Comparison of ENCODE assay signal across 1 cellular context in the genomic region with DNA sequence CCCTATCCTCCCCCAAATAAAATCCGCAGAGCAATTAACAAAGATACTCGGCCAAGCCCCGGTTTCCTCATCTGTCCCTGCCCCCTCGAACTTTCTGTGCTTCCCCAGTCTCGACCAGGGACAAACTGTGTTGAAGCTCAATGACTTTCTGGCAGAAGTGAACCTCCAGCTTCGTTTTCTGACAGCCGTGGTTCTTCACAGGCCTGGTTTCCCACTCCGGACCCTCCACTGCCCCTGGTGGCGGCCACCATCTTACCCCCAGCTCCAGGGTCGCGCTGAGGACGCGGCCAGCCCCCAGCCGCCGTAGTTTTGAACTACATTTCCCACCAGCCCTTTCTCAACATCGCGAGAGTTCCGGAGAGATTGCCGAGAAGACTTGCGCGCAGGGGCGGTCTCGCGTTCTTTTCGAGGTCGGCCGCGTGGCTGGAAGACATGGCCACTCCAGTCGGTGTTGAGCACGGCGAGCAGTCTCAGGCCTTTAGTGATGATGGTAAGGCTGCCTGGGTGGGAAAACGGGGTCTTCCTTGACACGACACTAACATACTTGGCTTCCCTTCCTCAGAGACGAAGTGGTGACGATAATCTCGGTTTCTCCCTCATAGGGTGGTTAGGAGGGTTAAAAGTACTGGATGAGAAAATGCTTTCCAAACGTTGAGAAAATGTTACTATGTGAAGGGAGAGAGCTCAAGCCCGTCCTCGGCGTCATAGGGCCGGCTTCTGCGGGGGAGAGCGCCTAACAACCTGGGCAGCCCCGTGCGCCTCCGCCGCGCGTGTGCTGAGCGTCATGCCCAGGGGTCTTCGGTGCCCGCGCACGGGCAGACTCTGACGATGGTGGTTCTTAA.
TF ChIP-seq lines count a peak whose summit lies in the region.

No MANE protein-coding gene starts in this region.

TF ChIP-seq in WTC11, 78 proteins besides CTCF, POLR2A, EP300 and RAD21 (continued from another document):
- TF ChIP-seq, protein P1, sequence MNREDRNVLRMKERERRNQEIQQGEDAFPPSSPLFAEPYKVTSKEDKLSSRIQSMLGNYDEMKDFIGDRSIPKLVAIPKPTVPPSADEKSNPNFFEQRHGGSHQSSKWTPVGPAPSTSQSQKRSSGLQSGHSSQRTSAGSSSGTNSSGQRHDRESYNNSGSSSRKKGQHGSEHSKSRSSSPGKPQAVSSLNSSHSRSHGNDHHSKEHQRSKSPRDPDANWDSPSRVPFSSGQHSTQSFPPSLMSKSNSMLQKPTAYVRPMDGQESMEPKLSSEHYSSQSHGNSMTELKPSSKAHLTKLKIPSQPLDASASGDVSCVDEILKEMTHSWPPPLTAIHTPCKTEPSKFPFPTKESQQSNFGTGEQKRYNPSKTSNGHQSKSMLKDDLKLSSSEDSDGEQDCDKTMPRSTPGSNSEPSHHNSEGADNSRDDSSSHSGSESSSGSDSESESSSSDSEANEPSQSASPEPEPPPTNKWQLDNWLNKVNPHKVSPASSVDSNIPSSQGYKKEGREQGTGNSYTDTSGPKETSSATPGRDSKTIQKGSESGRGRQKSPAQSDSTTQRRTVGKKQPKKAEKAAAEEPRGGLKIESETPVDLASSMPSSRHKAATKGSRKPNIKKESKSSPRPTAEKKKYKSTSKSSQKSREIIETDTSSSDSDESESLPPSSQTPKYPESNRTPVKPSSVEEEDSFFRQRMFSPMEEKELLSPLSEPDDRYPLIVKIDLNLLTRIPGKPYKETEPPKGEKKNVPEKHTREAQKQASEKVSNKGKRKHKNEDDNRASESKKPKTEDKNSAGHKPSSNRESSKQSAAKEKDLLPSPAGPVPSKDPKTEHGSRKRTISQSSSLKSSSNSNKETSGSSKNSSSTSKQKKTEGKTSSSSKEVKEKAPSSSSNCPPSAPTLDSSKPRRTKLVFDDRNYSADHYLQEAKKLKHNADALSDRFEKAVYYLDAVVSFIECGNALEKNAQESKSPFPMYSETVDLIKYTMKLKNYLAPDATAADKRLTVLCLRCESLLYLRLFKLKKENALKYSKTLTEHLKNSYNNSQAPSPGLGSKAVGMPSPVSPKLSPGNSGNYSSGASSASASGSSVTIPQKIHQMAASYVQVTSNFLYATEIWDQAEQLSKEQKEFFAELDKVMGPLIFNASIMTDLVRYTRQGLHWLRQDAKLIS (CRISPR knock-in tag; IDR thresholded peaks at IDR 0.05; ENCODE audit: borderline replicate concordance) = no peak
- TF ChIP-seq NR3C1 (CRISPR knock-in tag; conservative IDR thresholded peaks at IDR 0.05; ENCODE audit: low read depth) (no peak), ZNF317 (CRISPR knock-in tag; IDR thresholded peaks at IDR 0.05; ENCODE audit: borderline replicate concordance, low read depth) (no peak)
- TF ChIP-seq, protein P2, sequence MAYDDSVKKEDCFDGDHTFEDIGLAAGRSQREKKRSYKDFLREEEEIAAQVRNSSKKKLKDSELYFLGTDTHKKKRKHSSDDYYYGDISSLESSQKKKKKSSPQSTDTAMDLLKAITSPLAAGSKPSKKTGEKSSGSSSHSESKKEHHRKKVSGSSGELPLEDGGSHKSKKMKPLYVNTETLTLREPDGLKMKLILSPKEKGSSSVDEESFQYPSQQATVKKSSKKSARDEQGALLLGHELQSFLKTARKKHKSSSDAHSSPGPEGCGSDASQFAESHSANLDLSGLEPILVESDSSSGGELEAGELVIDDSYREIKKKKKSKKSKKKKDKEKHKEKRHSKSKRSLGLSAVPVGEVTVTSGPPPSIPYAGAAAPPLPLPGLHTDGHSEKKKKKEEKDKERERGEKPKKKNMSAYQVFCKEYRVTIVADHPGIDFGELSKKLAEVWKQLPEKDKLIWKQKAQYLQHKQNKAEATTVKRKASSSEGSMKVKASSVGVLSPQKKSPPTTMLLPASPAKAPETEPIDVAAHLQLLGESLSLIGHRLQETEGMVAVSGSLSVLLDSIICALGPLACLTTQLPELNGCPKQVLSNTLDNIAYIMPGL (CRISPR knock-in tag; IDR thresholded peaks at IDR 0.05) = peak; percentile 42; the same call in 1 of the 2 replicates
- TF ChIP-seq, protein P3, sequence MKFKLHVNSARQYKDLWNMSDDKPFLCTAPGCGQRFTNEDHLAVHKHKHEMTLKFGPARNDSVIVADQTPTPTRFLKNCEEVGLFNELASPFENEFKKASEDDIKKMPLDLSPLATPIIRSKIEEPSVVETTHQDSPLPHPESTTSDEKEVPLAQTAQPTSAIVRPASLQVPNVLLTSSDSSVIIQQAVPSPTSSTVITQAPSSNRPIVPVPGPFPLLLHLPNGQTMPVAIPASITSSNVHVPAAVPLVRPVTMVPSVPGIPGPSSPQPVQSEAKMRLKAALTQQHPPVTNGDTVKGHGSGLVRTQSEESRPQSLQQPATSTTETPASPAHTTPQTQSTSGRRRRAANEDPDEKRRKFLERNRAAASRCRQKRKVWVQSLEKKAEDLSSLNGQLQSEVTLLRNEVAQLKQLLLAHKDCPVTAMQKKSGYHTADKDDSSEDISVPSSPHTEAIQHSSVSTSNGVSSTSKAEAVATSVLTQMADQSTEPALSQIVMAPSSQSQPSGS (CRISPR knock-in tag; IDR thresholded peaks at IDR 0.05; ENCODE audit: borderline replicate concordance, low read depth) = no peak
TF ChIP-seq in WTC11: peak in this region for 23.
